In the genomic region with DNA sequence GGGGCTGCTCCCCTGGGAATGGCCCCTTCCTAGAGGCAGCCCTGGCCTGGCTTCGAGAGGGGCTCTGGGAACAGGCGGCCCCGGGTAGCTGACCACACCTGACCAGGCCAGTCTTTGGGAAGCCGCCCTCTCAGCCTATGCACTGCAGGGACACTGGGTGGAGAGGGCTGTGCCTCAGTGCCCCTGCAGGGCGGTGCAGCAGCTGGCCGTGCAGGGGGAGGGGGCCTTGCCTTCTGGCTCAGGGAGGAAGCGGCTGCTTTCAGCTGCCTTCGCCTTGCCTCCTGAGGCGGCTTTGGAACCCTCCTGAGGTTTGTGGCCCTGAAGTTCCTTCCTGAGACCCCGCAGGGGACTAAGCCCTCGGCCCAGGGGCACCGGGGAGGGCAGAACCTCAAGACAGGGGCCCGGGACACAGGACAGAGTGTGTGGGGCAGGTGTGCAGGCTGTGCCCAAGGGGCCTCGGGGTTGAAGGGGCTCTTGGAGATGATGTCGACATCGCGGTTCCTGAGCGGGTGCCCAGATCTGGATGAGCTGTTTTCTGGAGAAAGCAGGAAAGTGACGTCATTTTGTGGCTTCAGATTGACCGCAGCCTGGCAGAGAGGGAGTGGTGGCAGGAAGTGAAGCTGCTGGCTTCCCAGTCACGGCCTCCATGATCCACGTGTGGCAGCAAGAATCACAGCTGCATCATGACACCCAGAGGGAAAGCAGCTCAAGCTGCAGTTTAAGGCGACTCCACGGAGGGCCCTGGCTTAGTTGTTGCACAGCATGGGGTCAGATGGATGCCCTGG, we compare ENCODE assay signal across 9 cellular contexts. TPM values are rescaled to one million over a fixed set of nuclear protein-coding genes. Genes with fewer than 3 reads are reported as not detected.
A peak's percentile ranks its signal among the peaks of the same experiment; 100 is the strongest.
DNase-seq lines count a peak whose midpoint lies in the region; ATAC-seq and TF ChIP-seq lines count a peak whose summit lies in the region.
"Had no signal": no experiment of that assay in that cellular context is flagged by ENCODE, and none has a peak within 500 bp of the region (broad histone marks: within the 10 kb centered on the region; RNA-seq: fewer than 3 reads in every experiment).

No MANE protein-coding gene starts in this region.

- peak overlapping the region; percentile 68 for H3K4me3 Mint-ChIP-seq in MCF 10A (ENCODE audit: unreplicated experiment)

- peak; percentile 35 for DNase-seq in NCI-H2171 treated with DMSO at 0.1 percent for 48 hours (lab: John Stamatoyannopoulos, UW)
- DNase-seq in NCI-H2171 (lab: John Stamatoyannopoulos, UW), result no peak
- DNase-seq in MCF 10A (ENCODE audit: unreplicated experiment), result peak; percentile 99
- DNase-seq in lower lobe of right lung, result peak; percentile 92
- DNase-seq in stimulated activated CD8-positive, alpha-beta memory T cell treated with anti-CD3 and anti-CD28 coated beads, Interleukin-12 subunit alpha, Interleukin-12 subunit beta, amount 100 ng/mL, for 4 hours (ENCODE audit: low read depth), result peak; percentile 64

- no peaks in the 10 kb centered on the region for H3K36me3 ChIP-seq in lower lobe of right lung

- H3K9me3 ChIP-seq in lower lobe of right lung, result no peaks in the 10 kb centered on the region

- POLR2A ChIA-PET in MCF 10A (lab: Yijun Ruan, JAX), result interaction anchor here (0.8 to 3.7 kb wide), 8 partner anchors 18 to 939 kb away, joined by 3 to 45 read pairs (median 4); partner anchors contain the start of gene ADAM8

- no peaks in the 10 kb centered on the region for H3K27me3 Mint-ChIP-seq in MCF 10A (ENCODE audit: insufficient read depth, unreplicated experiment)

- peaks cover 33% of the 10 kb centered on the region for H3K4me1 Mint-ChIP-seq in MCF 10A (ENCODE audit: insufficient read depth, unreplicated experiment)

- CTCF ChIA-PET in MCF 10A (lab: Yijun Ruan, JAX), result interaction anchor here (0.6 to 3.9 kb wide), 10 partner anchors 16 to 426 kb away, joined by 3 to 25 read pairs (median 4); no protein-coding TSS in a partner anchor

- intact Hi-C loops in MCF 10A (cut with micrococcal nuclease), result loop anchor here (1.0 to 5.0 kb wide), 3 partner anchors 20 to 117 kb away; no protein-coding TSS in a partner anchor
- intact Hi-C loops in lower lobe of right lung (cut with DNase I), result no loop called here

- H3K4me1 ChIP-seq in lower lobe of right lung, result peaks cover 58% of the 10 kb centered on the region

- H3K27me3 ChIP-seq in lower lobe of right lung (ENCODE audit: low read depth), result no peaks in the 10 kb centered on the region

- peak overlapping the region; percentile 97 for H3K27ac Mint-ChIP-seq in MCF 10A (ENCODE audit: low read depth, unreplicated experiment)

- TF ChIP-seq CTCF in VCaP (conservative IDR thresholded peaks at IDR 0.05) (no peak), MCF 10A (IDR thresholded peaks at IDR 0.05; ENCODE audit: unreplicated experiment) (no peak), lower lobe of right lung (IDR thresholded peaks at IDR 0.05) (no peak)

- ATAC-seq in lower lobe of right lung (peak; percentile 58 to 68), HG03135 (IDR thresholded peaks at IDR 0.05; ENCODE audit: unreplicated experiment) (no peak), HG03139 (IDR thresholded peaks at IDR 0.05; ENCODE audit: unreplicated experiment) (no peak)

- BruUV-seq in MCF 10A (replicated peaks; lab: Mats Ljungman, UMichigan), result no TSS peak

- H3K27ac ChIP-seq in VCaP, result peak overlapping the region; percentile 40
- peak overlapping the region; percentile 87 for H3K27ac ChIP-seq in lower lobe of right lung

- no peak overlapping the region for H3K4me3 ChIP-seq in lower lobe of right lung

- H3K36me3 Mint-ChIP-seq in MCF 10A (ENCODE audit: insufficient read depth, unreplicated experiment), result peaks cover 6% of the 10 kb centered on the region

- H3K9me3 Mint-ChIP-seq in MCF 10A (ENCODE audit: unreplicated experiment), result no peaks in the 10 kb centered on the region

RNA-seq across cellular contexts. Expression of gene ADAM8, which starts 17.7 kb away (rescaled TPM):
- total RNA-seq in MCF 10A (2022) (20.2 and 23.2 TPM in 2 replicates), lower lobe of right lung (18.7 TPM)

RNA-seq across cellular contexts. Expression of gene VENTX, which starts 21.4 kb away (rescaled TPM):
- not detected in 2 replicates for total RNA-seq in MCF 10A (2022)
- total RNA-seq in lower lobe of right lung, result 4.5 TPM

RNA-seq across cellular contexts. Expression of gene UTF1, which starts 29.0 kb away (rescaled TPM):
- not detected in 2 replicates for total RNA-seq in MCF 10A (2022)
- not detected for total RNA-seq in lower lobe of right lung
- total RNA-seq: left colon had no signal

RNA-seq across cellular contexts. Expression of gene TUBGCP2, which starts 49.7 kb away (rescaled TPM):
- total RNA-seq in MCF 10A (2022), result 95.9 and 96.2 TPM in 2 replicates
- total RNA-seq in lower lobe of right lung, result 54.5 TPM

RNA-seq across cellular contexts. Expression of gene ZNF511, which starts 49.7 kb away (rescaled TPM):
- total RNA-seq in MCF 10A (2022), result 28.9 and 42.7 TPM in 2 replicates
- total RNA-seq in lower lobe of right lung, result 44.8 TPM

Comparison
In these comparisons a context has a peak if more than half of its experiments do, and no peak if none do; other contexts are left out.
1. ATAC-seq: peak in lower lobe of right lung (2 of 2); none in HG03135 (single experiment) and HG03139 (single experiment).